23 cellular contexts compared by ENCODE assay signal in the genomic region with DNA sequence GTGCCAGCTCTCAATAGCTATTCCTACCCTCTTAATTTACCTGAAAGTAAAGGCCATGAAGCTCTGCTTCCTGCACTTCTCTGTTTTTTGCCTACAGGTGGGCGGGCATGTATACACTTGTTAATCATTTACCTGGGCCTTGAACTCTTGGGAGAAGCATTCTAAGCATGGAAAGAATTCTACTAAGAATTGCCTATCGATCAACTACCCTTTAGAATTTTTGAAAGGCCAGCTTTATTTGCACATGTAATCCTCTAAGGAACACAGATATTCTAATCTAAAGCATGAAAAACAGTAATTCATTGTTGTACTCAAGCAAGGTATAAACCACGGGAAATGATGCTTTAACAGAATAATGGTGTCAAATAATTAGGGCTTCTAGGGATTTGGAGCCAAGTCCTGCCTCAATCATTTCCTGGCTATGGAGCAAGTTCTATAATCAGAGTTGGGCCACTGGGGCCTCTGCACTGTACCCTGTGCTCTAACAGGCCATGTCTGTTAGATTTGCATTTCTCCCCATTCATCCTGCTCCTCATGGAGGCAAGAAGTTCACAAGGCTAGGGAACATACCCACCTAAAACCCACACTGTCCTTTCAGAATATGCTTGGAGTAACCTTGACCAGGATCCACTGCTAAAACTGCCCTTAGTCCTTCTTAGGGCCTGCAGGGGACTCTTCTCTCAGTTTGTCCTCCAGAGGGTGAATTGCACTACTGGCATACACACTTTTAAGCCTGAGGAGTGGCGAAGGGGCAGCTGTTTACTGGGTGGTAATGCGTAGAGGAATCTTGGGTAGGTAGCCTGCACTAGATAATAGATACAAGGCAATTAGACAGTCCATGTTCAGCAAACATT.
DNase-seq lines count a peak whose midpoint lies in the region; ATAC-seq, FAIRE-seq and TF ChIP-seq lines count a peak whose summit lies in the region.
"Had no signal": no experiment of that assay in that cellular context is flagged by ENCODE, and none has a peak within 500 bp of the region (broad histone marks: within the 10 kb centered on the region; RNA-seq: fewer than 3 reads in every experiment).

No MANE protein-coding gene starts in this region.

- H3K27me3 ChIP-seq in Caco-2 (replicated peaks; ENCODE audit: control insufficient read depth, insufficient read depth, low read length) (no peaks in the 10 kb centered on the region), pancreas (no peaks in the 10 kb centered on the region), esophagus squamous epithelium (no peaks in the 10 kb centered on the region)
- H3K27me3 ChIP-seq: BLaER1 had no signal

- H3K4me3 Mint-ChIP-seq in Caco-2 (ENCODE audit: unreplicated experiment), result peak overlapping the region; percentile 52
- H3K4me3 Mint-ChIP-seq: CD4-positive, alpha-beta memory T cell had no signal

- no peaks in the 10 kb centered on the region for H3K36me3 Mint-ChIP-seq in Caco-2 (ENCODE audit: insufficient read depth, unreplicated experiment)
- H3K36me3 Mint-ChIP-seq: CD4-positive, alpha-beta memory T cell had no signal

- peaks cover 37% of the 10 kb centered on the region for H3K4me1 Mint-ChIP-seq in Caco-2 (ENCODE audit: low read depth, unreplicated experiment)
- H3K4me1 Mint-ChIP-seq: CD4-positive, alpha-beta memory T cell had no signal

- H3K27ac Mint-ChIP-seq in Caco-2 (ENCODE audit: unreplicated experiment), result peak overlapping the region; percentile 34
- H3K27ac Mint-ChIP-seq: CD4-positive, alpha-beta memory T cell had no signal

- no peak for TF ChIP-seq CTCF in Caco-2 (IDR thresholded peaks at IDR 0.05; ENCODE audit: insufficient read depth in 1 of 2, low read depth in 1 of 2, low read length in 1 of 2, severe bottlenecking in 1 of 2, unreplicated experiment in 1 of 2)
- no peak for TF ChIP-seq CTCF in pancreas (IDR thresholded peaks at IDR 0.05)
- TF ChIP-seq CTCF in esophagus squamous epithelium (IDR thresholded peaks at IDR 0.05), result no peak

- peak; percentile 77 to 80 for DNase-seq in Caco-2
- peak; percentile 9 for DNase-seq in LoVo (ENCODE audit: low spot score)
- DNase-seq in kidney glomerular epithelial cell (lab: John Stamatoyannopoulos, UW), result peak; percentile 12
- DNase-seq in pancreas, result peak in 3 of 6 donors; percentile 23 to 32 (median 30)
- no peak for DNase-seq in globus pallidus (ENCODE audit: low spot score)
- no peak for DNase-seq in esophagus squamous epithelium (lab: John Stamatoyannopoulos, UW)
- no peak for DNase-seq in activated CD4-positive, alpha-beta T cell treated with anti-CD3 and anti-CD28 coated beads, Interleukin-2, amount 50 U/mL, for 48 hours
- no peak for DNase-seq in Kasumi-1 (lab: John Stamatoyannopoulos, UW)
- DNase-seq: CD4-positive, alpha-beta memory T cell; DMS79 treated with DMSO at 0.1 percent for 48 hours; H7; KG1; NCI-H1417 treated with DMSO at 0.1 percent for 48 hours; NCI-H187 treated with DMSO at 0.1 percent for 48 hours; NCI-H226; NCI-H82; PC-3; RPMI8226; SHP77 treated with DMSO at 0.1 percent for 48 hours; SK-N-SH had no signal

- H3K27ac ChIP-seq in pancreas (peak overlapping the region in 2 of 4 donors; percentile 4 to 21), esophagus squamous epithelium (no peak overlapping the region)
- H3K27ac ChIP-seq: BLaER1 had no signal

- no peak for FAIRE-seq in pancreas (lab: Jason Lieb, UNC)
- FAIRE-seq: A204.1, D721Med had no signal

- POLR2A ChIA-PET in Caco-2 (lab: Charles Lee), result no interaction called here

- H3K4me1 ChIP-seq in Caco-2 (peaks cover 49% of the 10 kb centered on the region), pancreas (peaks cover 0 to 13% (median 9%) of the 10 kb centered on the region in 3 donors), esophagus squamous epithelium (peaks cover 0 to 46% (median 11%) of the 10 kb centered on the region in 3 donors)

- peak; percentile 62 to 72 (median 67) for ATAC-seq in pancreas
- ATAC-seq: PC-3 had no signal

- CTCF ChIA-PET in Caco-2 (lab: Charles Lee), result interaction anchor here (0.6 to 0.8 kb wide), 3 partner anchors 274 to 278 kb away, joined by 3 to 4 read pairs (median 3); a partner anchor contains a TSS

- no peak for TF ChIP-seq POLR2A in esophagus squamous epithelium (IDR thresholded peaks at IDR 0.05)

- 50% methylated on average over 5 of the region's 5 CpGs for WGBS in pancreas, 2 donors
- 66 to 77% methylated on average over 5 of the region's 5 CpGs for WGBS in esophagus squamous epithelium, 2 donors

- H3K9me3 ChIP-seq in Caco-2 (no peaks in the 10 kb centered on the region), pancreas (no peaks in the 10 kb centered on the region), esophagus squamous epithelium (no peaks in the 10 kb centered on the region)
- H3K9me3 ChIP-seq: BLaER1, SK-N-SH had no signal

- H3K4me3 ChIP-seq in Caco-2 (ENCODE audit: low read depth, low read length) (no peak overlapping the region), pancreas (no peak overlapping the region), esophagus squamous epithelium (no peak overlapping the region)
- H3K4me3 ChIP-seq: BLaER1 had no signal

- peaks cover 13% of the 10 kb centered on the region for H3K9me3 Mint-ChIP-seq in Caco-2 (ENCODE audit: unreplicated experiment)

- intact Hi-C loops in Caco-2 (cut with micrococcal nuclease; ENCODE audit: unreplicated experiment), result loop anchor here (1.0 to 10.0 kb wide), 6 partner anchors 94 to 395 kb away; no protein-coding TSS in a partner anchor
- intact Hi-C loops in pancreas (cut with DNase I), result no loop called here
- intact Hi-C loops in esophagus squamous epithelium (cut with DNase I), result no loop called here

- H3K36me3 ChIP-seq in Caco-2 (ENCODE audit: control insufficient read depth, insufficient read depth, low read length) (no peaks in the 10 kb centered on the region), pancreas (no peaks in the 10 kb centered on the region), esophagus squamous epithelium (no peaks in the 10 kb centered on the region)
- H3K36me3 ChIP-seq: BLaER1 had no signal

- H3K27me3 Mint-ChIP-seq in Caco-2 (ENCODE audit: insufficient read depth, unreplicated experiment), result no peaks in the 10 kb centered on the region
- H3K27me3 Mint-ChIP-seq: CD4-positive, alpha-beta memory T cell had no signal

- BruUV-seq in Caco-2 (replicated peaks; lab: Mats Ljungman, UMichigan), result no TSS peak

Comparison
In these comparisons a context has a peak if more than half of its experiments do, and no peak if none do; other contexts are left out.
1. DNase-seq: peak in Caco-2 (2 of 2), LoVo (single experiment) and kidney glomerular epithelial cell (single experiment); none in globus pallidus (single experiment), esophagus squamous epithelium (single experiment), activated CD4-positive, alpha-beta T cell treated with anti-CD3 and anti-CD28 coated beads, Interleukin-2, amount 50 U/mL, for 48 hours (0 of 2) and Kasumi-1 (0 of 2).